8 cellular contexts compared by ENCODE assay signal in the genomic region with DNA sequence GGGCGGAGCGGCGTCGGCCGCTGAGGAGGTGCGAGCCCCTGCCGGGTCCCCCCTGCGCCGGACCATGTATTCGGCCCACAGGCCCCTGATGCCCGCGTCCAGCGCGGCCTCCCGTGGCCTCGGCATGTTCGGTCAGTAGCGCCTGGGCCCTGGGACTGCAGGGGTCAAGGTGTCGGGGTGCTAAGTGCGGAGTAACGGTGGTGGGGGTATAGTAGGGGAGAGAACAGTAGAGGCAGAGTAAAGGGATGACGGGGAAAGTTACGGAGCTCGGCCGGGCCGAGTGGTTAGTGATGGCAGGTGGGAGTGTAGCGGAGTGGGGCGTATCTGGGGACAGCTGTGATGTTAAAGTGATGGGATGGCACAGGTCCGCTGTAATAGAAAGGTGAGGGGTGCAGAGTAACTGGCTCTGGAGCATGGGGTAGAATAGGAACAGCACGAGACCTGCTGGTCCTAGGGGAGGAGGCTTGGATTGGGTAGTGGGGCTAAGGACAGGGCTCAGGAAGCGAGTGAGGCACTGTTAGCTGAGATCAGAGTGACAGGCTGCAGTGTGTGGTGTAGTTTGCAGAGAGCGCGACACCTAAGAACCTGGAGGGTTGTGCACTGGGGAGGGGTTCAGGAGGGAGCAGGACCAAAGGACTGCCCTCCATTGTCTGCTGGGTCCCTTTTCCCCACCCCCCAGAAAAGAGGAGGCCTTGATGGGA. TPM values are rescaled to one million over a fixed set of nuclear protein-coding genes. Genes with fewer than 3 reads are reported as not detected.
DNase-seq lines count a peak whose midpoint lies in the region; ATAC-seq, FAIRE-seq and TF ChIP-seq lines count a peak whose summit lies in the region.

No MANE protein-coding gene starts in this region.

- DNase-seq in activated CD4-positive, alpha-beta memory T cell treated with anti-CD3 and anti-CD28 coated beads, Interleukin-2, amount 10 ng/mL, durations not matched to agents 7 days and 5 days = peak; percentile 33
- no peak for DNase-seq in foreskin fibroblast
- DNase-seq in retina = peak; percentile 65
- no peak for DNase-seq in Kasumi-1 (lab: John Stamatoyannopoulos, UW)
- DNase-seq in iPS-NIHi11 (ENCODE audit: low spot score) = no peak
- DNase-seq in frontal cortex (ENCODE audit: low spot score in 2 of 2) = no peak

- peak overlapping the region; percentile 80 for H3K27ac Mint-ChIP-seq in activated CD4-positive, alpha-beta memory T cell treated with anti-CD3 and anti-CD28 coated beads, Interleukin-2, amount 10 ng/mL, durations not matched to agents 7 days and 5 days

- H3K4me3 ChIP-seq in foreskin fibroblast (ENCODE audit: low read depth in 1 of 2, low read length in 2 of 2) = peak overlapping the region; percentile 75 to 95

- no peaks in the 10 kb centered on the region for H3K27me3 Mint-ChIP-seq in activated CD4-positive, alpha-beta memory T cell treated with anti-CD3 and anti-CD28 coated beads, Interleukin-2, amount 10 ng/mL, durations not matched to agents 7 days and 5 days

- TF ChIP-seq CTCF in 22Rv1 (IDR thresholded peaks at IDR 0.05) (no peak), foreskin fibroblast (IDR thresholded peaks at IDR 0.05; ENCODE audit: low read depth, low read length) (no peak)

- POLR2A ChIA-PET in activated CD4-positive, alpha-beta memory T cell treated with anti-CD3 and anti-CD28 coated beads, Interleukin-2, amount 10 ng/mL, durations not matched to agents 7 days and 5 days (lab: Charles Lee) = interaction anchor here (0.6 to 1.9 kb wide), 14 partner anchors 10 to 152 kb away, joined by 3 to 10 read pairs (median 3); a partner anchor contains a TSS

- peaks cover 18% of the 10 kb centered on the region for H3K4me1 Mint-ChIP-seq in activated CD4-positive, alpha-beta memory T cell treated with anti-CD3 and anti-CD28 coated beads, Interleukin-2, amount 10 ng/mL, durations not matched to agents 7 days and 5 days

- no peaks in the 10 kb centered on the region for H3K9me3 Mint-ChIP-seq in activated CD4-positive, alpha-beta memory T cell treated with anti-CD3 and anti-CD28 coated beads, Interleukin-2, amount 10 ng/mL, durations not matched to agents 7 days and 5 days

- CTCF ChIA-PET in activated CD4-positive, alpha-beta memory T cell treated with anti-CD3 and anti-CD28 coated beads, Interleukin-2, amount 10 ng/mL, durations not matched to agents 7 days and 5 days (lab: Charles Lee) = interaction anchor here (0.8 to 1.5 kb wide), 4 partner anchors 10 to 174 kb away, joined by 3 to 4 read pairs (median 3); a partner anchor contains a TSS

- peak overlapping the region; percentile 89 for H3K27ac ChIP-seq in 22Rv1

- peak; percentile 3 for ATAC-seq in GM21529 (IDR thresholded peaks at IDR 0.05; ENCODE audit: unreplicated experiment)

- peak overlapping the region; percentile 87 for H3K4me3 Mint-ChIP-seq in activated CD4-positive, alpha-beta memory T cell treated with anti-CD3 and anti-CD28 coated beads, Interleukin-2, amount 10 ng/mL, durations not matched to agents 7 days and 5 days

- peaks cover 21% of the 10 kb centered on the region for H3K36me3 Mint-ChIP-seq in activated CD4-positive, alpha-beta memory T cell treated with anti-CD3 and anti-CD28 coated beads, Interleukin-2, amount 10 ng/mL, durations not matched to agents 7 days and 5 days (ENCODE audit: low read depth)

- no peak for FAIRE-seq in frontal cortex (lab: Jason Lieb, UNC)

RNA-seq across cellular contexts. Expression of a gene that starts 15.7 kb away (rescaled TPM):
- total RNA-seq in activated CD4-positive, alpha-beta memory T cell treated with anti-CD3 and anti-CD28 coated beads, Interleukin-2, amount 10 ng/mL, durations not matched to agents 7 days and 5 days = 10 to 100 TPM; 86.5 to 88.8 TPM
- total RNA-seq in frontal cortex = 15.5 TPM

RNA-seq across cellular contexts. Expression of a gene that starts 17.1 kb away (rescaled TPM):
- under 1 TPM; 0.45 to 0.91 TPM for total RNA-seq in activated CD4-positive, alpha-beta memory T cell treated with anti-CD3 and anti-CD28 coated beads, Interleukin-2, amount 10 ng/mL, durations not matched to agents 7 days and 5 days
- total RNA-seq in frontal cortex = 2.0 TPM

RNA-seq across cellular contexts. Expression of a gene that starts 17.6 kb away (rescaled TPM):
- total RNA-seq in activated CD4-positive, alpha-beta memory T cell treated with anti-CD3 and anti-CD28 coated beads, Interleukin-2, amount 10 ng/mL, durations not matched to agents 7 days and 5 days = 10 to 100 TPM; 30.6 to 32.7 TPM
- 242 TPM for total RNA-seq in frontal cortex

RNA-seq across cellular contexts. Expression of a gene that starts 28.3 kb away (rescaled TPM):
- under 1 TPM in 1 of 2 experiments, not detected in 1; 0.23 TPM for total RNA-seq in activated CD4-positive, alpha-beta memory T cell treated with anti-CD3 and anti-CD28 coated beads, Interleukin-2, amount 10 ng/mL, durations not matched to agents 7 days and 5 days
- 35.1 TPM for total RNA-seq in frontal cortex

RNA-seq across cellular contexts. Expression of a gene that starts 29.9 kb away (rescaled TPM):
- total RNA-seq in activated CD4-positive, alpha-beta memory T cell treated with anti-CD3 and anti-CD28 coated beads, Interleukin-2, amount 10 ng/mL, durations not matched to agents 7 days and 5 days = 10 to 100 TPM; 46.9 to 52.6 TPM
- total RNA-seq in frontal cortex = 7.7 TPM

Comparison
In these comparisons a context has a peak if more than half of its experiments do, and no peak if none do; other contexts are left out.
1. DNase-seq: peak in activated CD4-positive, alpha-beta memory T cell treated with anti-CD3 and anti-CD28 coated beads, Interleukin-2, amount 10 ng/mL, durations not matched to agents 7 days and 5 days (single experiment) and retina (single experiment); none in foreskin fibroblast (0 of 2), Kasumi-1 (0 of 2), iPS-NIHi11 (single experiment) and frontal cortex (0 of 2).